Comparison of ENCODE assay signal across 8 cellular contexts in genomic region chr22:18954333-18954732, GRCh38. TPM values are rescaled to one million over a fixed set of nuclear protein-coding genes. Genes with fewer than 3 reads are reported as not detected.
A peak's percentile ranks its signal among the peaks of the same experiment; 100 is the strongest.
DNase-seq lines count a peak whose midpoint lies in the region; ATAC-seq and TF ChIP-seq lines count a peak whose summit lies in the region.

No MANE protein-coding gene starts in this region.

- DNase-seq in Caco-2 (peak; percentile 61 to 82), SK-N-SH (peak; percentile 89), cardiac muscle cell (ENCODE audit: low read depth in 1 of 2, low spot score in 1 of 2) (peak; percentile 59 to 79), prostate gland (ENCODE audit: low spot score) (peak; percentile 58), middle frontal gyrus (ENCODE audit: extremely low spot score, low spot score) (no peak)
- DNase-seq in activated naive CD8-positive, alpha-beta T cell treated with anti-CD3 and anti-CD28 coated beads for 36 hours = peak; percentile 65

- H3K27me3 ChIP-seq in Caco-2 (replicated peaks; ENCODE audit: control insufficient read depth, insufficient read depth, low read length) = no peaks in the 10 kb centered on the region
- no peaks in the 10 kb centered on the region for H3K27me3 ChIP-seq in SK-N-SH (ENCODE audit: insufficient read depth)
- no peaks in the 10 kb centered on the region for H3K27me3 ChIP-seq in cardiac muscle cell
- H3K27me3 ChIP-seq in prostate gland (replicated peaks; ENCODE audit: insufficient read depth) = no peaks in the 10 kb centered on the region

- H3K9me2 ChIP-seq in SK-N-SH = no peaks in the 10 kb centered on the region

- no TSS peak for BruUV-seq in Caco-2 (replicated peaks; lab: Mats Ljungman, UMichigan)

- CTCF ChIA-PET in Caco-2 (lab: Charles Lee) = no interaction called here
- CTCF ChIA-PET in SK-N-SH (lab: Yijun Ruan, JAX) = interaction anchor here (0.6 to 1.7 kb wide), 15 partner anchors 11 to 675 kb away, joined by 3 to 5 read pairs (median 4); partner anchors contain the start of gene ESS2

- no peak overlapping the region for H3K9ac ChIP-seq in SK-N-SH

- no peak overlapping the region for H3K27ac Mint-ChIP-seq in Caco-2 (ENCODE audit: unreplicated experiment)
- no peak overlapping the region for H3K27ac Mint-ChIP-seq in activated naive CD8-positive, alpha-beta T cell treated with anti-CD3 and anti-CD28 coated beads for 36 hours

- TF ChIP-seq CTCF in Caco-2 (IDR thresholded peaks at IDR 0.05; ENCODE audit: insufficient read depth in 1 of 2, low read depth in 1 of 2, low read length in 1 of 2, severe bottlenecking in 1 of 2, unreplicated experiment in 1 of 2) = peak; percentile 78 to 87
- peak; percentile 66 for TF ChIP-seq CTCF in SK-N-SH (IDR thresholded peaks at IDR 0.05)
- peak; percentile 78 for TF ChIP-seq CTCF in cardiac muscle cell (IDR thresholded peaks at IDR 0.05; ENCODE audit: low read depth, low read length)
- TF ChIP-seq CTCF in prostate gland (IDR thresholded peaks at IDR 0.05) = peak; percentile 65 to 93 (median 80)

- peak; percentile 80 for TF ChIP-seq RAD21 in SK-N-SH (IDR thresholded peaks at IDR 0.05; ENCODE audit: low read length)

- no peaks in the 10 kb centered on the region for H3K36me3 ChIP-seq in Caco-2 (ENCODE audit: control insufficient read depth, insufficient read depth, low read length)
- no peaks in the 10 kb centered on the region for H3K36me3 ChIP-seq in SK-N-SH (replicated peaks in 1 of 2; ENCODE audit: control insufficient read depth in 1 of 2, insufficient read depth in 2 of 2, low read length in 1 of 2)
- no peaks in the 10 kb centered on the region for H3K36me3 ChIP-seq in cardiac muscle cell
- H3K36me3 ChIP-seq in prostate gland = no peaks in the 10 kb centered on the region

- no peaks in the 10 kb centered on the region for H3K36me3 Mint-ChIP-seq in Caco-2 (ENCODE audit: insufficient read depth, unreplicated experiment)
- H3K36me3 Mint-ChIP-seq in activated naive CD8-positive, alpha-beta T cell treated with anti-CD3 and anti-CD28 coated beads for 36 hours = no peaks in the 10 kb centered on the region

- 2% methylated on average over 7 of the region's 10 CpGs for WGBS in SK-N-SH (ENCODE audit: low lambda C conversion rate)
- WGBS in prostate gland = 0% methylated on average over 6 of the region's 10 CpGs

- H2AFZ ChIP-seq in SK-N-SH (ENCODE audit: low read depth) = no peak overlapping the region

- no peaks in the 10 kb centered on the region for H3K27me3 Mint-ChIP-seq in Caco-2 (ENCODE audit: insufficient read depth, unreplicated experiment)
- peaks cover 15% of the 10 kb centered on the region for H3K27me3 Mint-ChIP-seq in activated naive CD8-positive, alpha-beta T cell treated with anti-CD3 and anti-CD28 coated beads for 36 hours

- no peak overlapping the region for H3K4me3 Mint-ChIP-seq in Caco-2 (ENCODE audit: unreplicated experiment)
- H3K4me3 Mint-ChIP-seq in activated naive CD8-positive, alpha-beta T cell treated with anti-CD3 and anti-CD28 coated beads for 36 hours = no peak overlapping the region

- H3K79me2 ChIP-seq in SK-N-SH (ENCODE audit: insufficient read depth) = no peaks in the 10 kb centered on the region

- peaks cover 7% of the 10 kb centered on the region for H3K4me1 Mint-ChIP-seq in Caco-2 (ENCODE audit: low read depth, unreplicated experiment)
- H3K4me1 Mint-ChIP-seq in activated naive CD8-positive, alpha-beta T cell treated with anti-CD3 and anti-CD28 coated beads for 36 hours = peaks cover 2% of the 10 kb centered on the region

- H3K27ac ChIP-seq in SK-N-SH (ENCODE audit: low read depth in 2 of 2, low read length in 1 of 2) (no peak overlapping the region), cardiac muscle cell (no peak overlapping the region), prostate gland (no peak overlapping the region)

- no peak for TF ChIP-seq POLR2A in prostate gland (IDR thresholded peaks at IDR 0.05)

- no peaks in the 10 kb centered on the region for H3K9me3 Mint-ChIP-seq in Caco-2 (ENCODE audit: unreplicated experiment)
- no peaks in the 10 kb centered on the region for H3K9me3 Mint-ChIP-seq in activated naive CD8-positive, alpha-beta T cell treated with anti-CD3 and anti-CD28 coated beads for 36 hours

- no peaks in the 10 kb centered on the region for H3K4me1 ChIP-seq in Caco-2
- peaks cover 0 to 6% of the 10 kb centered on the region in 2 experiments; a peak in 1 of 4 replicates for H3K4me1 ChIP-seq in SK-N-SH (ENCODE audit: control insufficient read depth in 1 of 2, insufficient read depth in 2 of 2, low read depth in 1 of 2, low read length in 1 of 2)
- H3K4me1 ChIP-seq in cardiac muscle cell (ENCODE audit: low read depth) = no peaks in the 10 kb centered on the region
- no peaks in the 10 kb centered on the region for H3K4me1 ChIP-seq in prostate gland (replicated peaks)

- no peaks in the 10 kb centered on the region for H3F3A ChIP-seq in SK-N-SH (replicated peaks; ENCODE audit: insufficient read depth)

- POLR2A ChIA-PET in Caco-2 (lab: Charles Lee) = no interaction called here
- POLR2A ChIA-PET in SK-N-SH (lab: Yijun Ruan, JAX) = no interaction called here

- H3K9me3 ChIP-seq in Caco-2 (no peaks in the 10 kb centered on the region), SK-N-SH (no peaks in the 10 kb centered on the region), cardiac muscle cell (ENCODE audit: low read depth) (no peaks in the 10 kb centered on the region), prostate gland (no peaks in the 10 kb centered on the region)

- H4K20me1 ChIP-seq in SK-N-SH (ENCODE audit: insufficient read depth) = no peaks in the 10 kb centered on the region

- H3K4me3 ChIP-seq in Caco-2 (ENCODE audit: low read depth, low read length) (no peak overlapping the region), SK-N-SH (ENCODE audit: low read depth in 2 of 2, low read length in 1 of 2) (no peak overlapping the region), cardiac muscle cell (no peak overlapping the region), prostate gland (no peak overlapping the region)

- ATAC-seq in HG03135 (IDR thresholded peaks at IDR 0.05; ENCODE audit: unreplicated experiment) (peak; percentile 60), HG02840 (IDR thresholded peaks at IDR 0.05; ENCODE audit: low FRiP score, unreplicated experiment) (no peak)

- no peak overlapping the region for H3K4me2 ChIP-seq in SK-N-SH

- intact Hi-C loops in Caco-2 (cut with micrococcal nuclease; ENCODE audit: unreplicated experiment) (no loop called here), prostate gland (cut with DNase I) (no loop called here)

- no peak for TF ChIP-seq EP300 in SK-N-SH (IDR thresholded peaks at IDR 0.05; ENCODE audit: borderline replicate concordance in 1 of 2, low read depth in 1 of 2, low read length in 1 of 2)

TF ChIP-seq in SK-N-SH, 30 proteins besides CTCF, POLR2A, EP300 and RAD21:
- peak; percentile 78 for TF ChIP-seq SMC3 (IDR thresholded peaks at IDR 0.05; ENCODE audit: low read depth, low read length)
- no peak for TF ChIP-seq TAF1 (IDR thresholded peaks at IDR 0.05; ENCODE audit: borderline replicate concordance, low read depth, low read length)

RNA-seq across cellular contexts. Expression of gene PRODH, which starts 18.2 kb away (rescaled TPM):
- 39.0 and 47.9 TPM in 2 replicates for total RNA-seq in Caco-2 (2022)
- 0.03 and 0.23 TPM in 2 replicates for polyA plus RNA-seq in SK-N-SH (2012; rRNA removed)
- polyA plus RNA-seq in SK-N-SH (2012; cell fraction: cytosol; rRNA removed) = 0.08 TPM in 1 of 2 replicates, not detected in the other
- 0.67 and 1.2 TPM in 2 replicates for polyA plus RNA-seq in SK-N-SH (2012; cell fraction: nucleus; rRNA removed)
- not detected for total RNA-seq in activated naive CD8-positive, alpha-beta T cell treated with anti-CD3 and anti-CD28 coated beads for 36 hours
- total RNA-seq in cardiac muscle cell = 2.1 and 7.1 TPM in 2 replicates
- polyA plus RNA-seq in cardiac muscle cell = 3.4 and 5.1 TPM in 2 replicates
- total RNA-seq in prostate gland = 10 to 100 TPM in 1 of 2 donors, 1 to 10 TPM in 1; 3.1 to 11.5 TPM

RNA-seq across cellular contexts. Expression of gene DGCR6, which starts 48.2 kb away (rescaled TPM):
- 3.8 and 5.9 TPM in 2 replicates for total RNA-seq in Caco-2 (2022)
- 1.2 TPM in 2 replicates for polyA plus RNA-seq in SK-N-SH (2012; rRNA removed)
- polyA plus RNA-seq in SK-N-SH (2012; cell fraction: cytosol; rRNA removed) = 0.22 and 0.24 TPM in 2 replicates
- 2.1 and 2.2 TPM in 2 replicates for polyA plus RNA-seq in SK-N-SH (2012; cell fraction: nucleus; rRNA removed)
- total RNA-seq in activated naive CD8-positive, alpha-beta T cell treated with anti-CD3 and anti-CD28 coated beads for 36 hours = 1 to 10 TPM in 1 of 2 experiments, under 1 TPM in 1; 0.68 to 2.1 TPM
- total RNA-seq in cardiac muscle cell = 22.3 and 26.2 TPM in 2 replicates
- 41.4 and 44.8 TPM in 2 replicates for polyA plus RNA-seq in cardiac muscle cell
- total RNA-seq in prostate gland = 1 to 10 TPM; 2.7 to 9.9 TPM
